18 cellular contexts compared by ENCODE assay signal in genomic region chr1:93686497-93687250, GRCh38. TPM values are rescaled to one million over a fixed set of nuclear protein-coding genes. Genes with fewer than 3 reads are reported as not detected.
DNase-seq lines count a peak whose midpoint lies in the region; ATAC-seq and TF ChIP-seq lines count a peak whose summit lies in the region.
"Had no signal": no experiment of that assay in that cellular context is flagged by ENCODE, and none has a peak within 500 bp of the region (broad histone marks: within the 10 kb centered on the region; RNA-seq: fewer than 3 reads in every experiment).

No MANE protein-coding gene starts in this region.

- H3K4me1 Mint-ChIP-seq in activated B cell treated with CpG ODN at 0.5 μM for 24 hours: peaks cover 70% of the 10 kb centered on the region

- DNase-seq in Karpas-422: no peak
- no peak for DNase-seq in activated B cell treated with CpG ODN at 0.5 μM for 24 hours
- DNase-seq in neuronal stem cell (ENCODE audit: low spot score): no peak
- no peak for DNase-seq in NCI-H1417 treated with DMSO at 0.1 percent for 48 hours (lab: John Stamatoyannopoulos, UW)
- no peak for DNase-seq in ovary
- DNase-seq: CD4-positive, alpha-beta T cell; DMS79 treated with DMSO at 0.1 percent for 48 hours; NCI-H1105 treated with DMSO at 0.1 percent for 48 hours; NCI-H187; NCI-H345; NCI-H526; NK-92 treated with Interleukin-12 subunit alpha and Interleukin-12 subunit beta, amount 100 ng/mL, for 24 hours; SW 1271 had no signal

- H4K91ac ChIP-seq in neuronal stem cell (ENCODE audit: low read depth, low read length, poor library complexity): no peak overlapping the region

- no peak overlapping the region for H2BK120ac ChIP-seq in neuronal stem cell (ENCODE audit: low read depth, low read length)

- H3K27ac ChIP-seq in DOHH2 (ENCODE audit: low read depth, low read length): peak overlapping the region; percentile 87
- H3K27ac ChIP-seq in Karpas-422 (ENCODE audit: low read length): peak overlapping the region; percentile 54
- no peak overlapping the region for H3K27ac ChIP-seq in neuronal stem cell (replicated peaks; ENCODE audit: low read length)
- H3K27ac ChIP-seq in ovary: no peak overlapping the region
- H3K27ac ChIP-seq: KMS-11 had no signal

- H3K4me3 ChIP-seq in DOHH2 (ENCODE audit: low read length): peak overlapping the region; percentile 92
- H3K4me3 ChIP-seq in Karpas-422 (ENCODE audit: low read length): no peak overlapping the region
- H3K4me3 ChIP-seq in neuronal stem cell (ENCODE audit: low read length in 2 of 2): no peak overlapping the region
- no peak overlapping the region for H3K4me3 ChIP-seq in ovary
- H3K4me3 ChIP-seq: GM23338 had no signal

- TF ChIP-seq CTCF in DOHH2 (IDR thresholded peaks at IDR 0.05; ENCODE audit: low read depth, low read length, poor library complexity, severe bottlenecking) (no peak), activated B cell treated with CpG ODN at 0.5 μM for 24 hours (IDR thresholded peaks at IDR 0.05) (no peak), ovary (IDR thresholded peaks at IDR 0.05) (no peak)

- no CpG with 5 or more reads among the region's 3 CpGs for WGBS in neuronal stem cell (ENCODE audit: extremely low coverage in 2 of 2, insufficient read length in 2 of 2, insufficient replicate concordance in 1 of 2), 2 donors
- WGBS in ovary, 3 donors: 86 to 88% (median 87%) methylated on average over 3 of the region's 3 CpGs

- H2AK5ac ChIP-seq in neuronal stem cell (ENCODE audit: low read depth, low read length): no peak overlapping the region

- peak overlapping the region; percentile 41 for H3K18ac ChIP-seq in neuronal stem cell (ENCODE audit: low read length)

- POLR2A ChIA-PET in activated B cell treated with CpG ODN at 0.5 μM for 24 hours (lab: Charles Lee): interaction anchor here (0.8 to 2.0 kb wide), 3 partner anchors 20 to 127 kb away, joined by 3 to 9 read pairs (median 3); no protein-coding TSS in a partner anchor

- H3K9me2 ChIP-seq in DOHH2 (replicated peaks; ENCODE audit: control insufficient read depth, low read length): no peaks in the 10 kb centered on the region
- no peaks in the 10 kb centered on the region for H3K9me2 ChIP-seq in Karpas-422 (replicated peaks; ENCODE audit: insufficient read depth, low read length)

- TF ChIP-seq POLR2A in ovary (IDR thresholded peaks at IDR 0.05): no peak

- H3K27me3 Mint-ChIP-seq in activated B cell treated with CpG ODN at 0.5 μM for 24 hours: no peaks in the 10 kb centered on the region

- H2BK12ac ChIP-seq in neuronal stem cell (ENCODE audit: low read length): no peak overlapping the region

- H3K23ac ChIP-seq in neuronal stem cell (ENCODE audit: low read depth, low read length, poor library complexity): no peak overlapping the region

- H3K4me2 ChIP-seq in DOHH2 (ENCODE audit: low read length): peak overlapping the region; percentile 75
- peak overlapping the region; percentile 51 for H3K4me2 ChIP-seq in Karpas-422 (ENCODE audit: low read depth, low read length, poor library complexity, severe bottlenecking)
- H3K4me2 ChIP-seq in neuronal stem cell (ENCODE audit: insufficient read depth, low read length, poor library complexity, severe bottlenecking): no peak overlapping the region
- H3K4me2 ChIP-seq: GM23338, KMS-11 had no signal

- no peak for TF ChIP-seq EP300 in ovary (IDR thresholded peaks at IDR 0.05)

- no peak overlapping the region for H2BK15ac ChIP-seq in neuronal stem cell (ENCODE audit: low read length)

- no peak overlapping the region for H3K4ac ChIP-seq in neuronal stem cell (ENCODE audit: low read length)

- no peak overlapping the region for H4K8ac ChIP-seq in neuronal stem cell (ENCODE audit: low read depth, low read length)

- peaks cover 3% of the 10 kb centered on the region for H3K36me3 Mint-ChIP-seq in activated B cell treated with CpG ODN at 0.5 μM for 24 hours (ENCODE audit: low read depth)

- no peak overlapping the region for H2AFZ ChIP-seq in Karpas-422 (ENCODE audit: low read length)
- H2AFZ ChIP-seq in neuronal stem cell (ENCODE audit: low read length): no peak overlapping the region
- H2AFZ ChIP-seq: GM23338 had no signal

- no peaks in the 10 kb centered on the region for H3K27me3 ChIP-seq in DOHH2 (ENCODE audit: control insufficient read depth, low read length)
- H3K27me3 ChIP-seq in Karpas-422 (ENCODE audit: low read length): no peaks in the 10 kb centered on the region
- H3K27me3 ChIP-seq in neuronal stem cell (ENCODE audit: control insufficient read depth in 3 of 3, insufficient read depth in 3 of 3, low read depth in 1 of 3, low read length in 3 of 3): no peaks in the 10 kb centered on the region
- no peaks in the 10 kb centered on the region for H3K27me3 ChIP-seq in ovary

- no peaks in the 10 kb centered on the region for H3K9me3 Mint-ChIP-seq in activated B cell treated with CpG ODN at 0.5 μM for 24 hours
- H3K9me3 Mint-ChIP-seq: CD4-positive, alpha-beta T cell; GM23338 had no signal

- no peak overlapping the region for H3K14ac ChIP-seq in neuronal stem cell (ENCODE audit: low read length)

- CTCF ChIA-PET in activated B cell treated with CpG ODN at 0.5 μM for 24 hours (lab: Charles Lee): interaction anchor here (1.0 to 4.2 kb wide), 3 partner anchors 13 to 127 kb away, joined by 3 to 21 read pairs (median 4); no protein-coding TSS in a partner anchor

- ATAC-seq in activated B cell treated with CpG ODN at 0.5 μM for 24 hours (ENCODE audit: low read depth) (no peak), HG03095 (IDR thresholded peaks at IDR 0.05; ENCODE audit: unreplicated experiment) (no peak)
- ATAC-seq: GM23338, HCT116 had no signal

- H3F3A ChIP-seq in DOHH2 (ENCODE audit: control insufficient read depth, insufficient read depth): peaks cover 60% of the 10 kb centered on the region

- peak overlapping the region; percentile 26 for H3K4me3 Mint-ChIP-seq in activated B cell treated with CpG ODN at 0.5 μM for 24 hours
- H3K4me3 Mint-ChIP-seq: CD4-positive, alpha-beta T cell; GM23338 had no signal

- peaks cover 34% of the 10 kb centered on the region for H3K79me2 ChIP-seq in DOHH2 (ENCODE audit: control insufficient read depth, low read length)
- H3K79me2 ChIP-seq in Karpas-422 (ENCODE audit: low read length): no peaks in the 10 kb centered on the region

- H4K20me1 ChIP-seq in DOHH2 (ENCODE audit: control insufficient read depth, insufficient read depth, low read depth, low read length) (no peaks in the 10 kb centered on the region), Karpas-422 (ENCODE audit: insufficient read depth, low read depth, low read length) (no peaks in the 10 kb centered on the region)

- H2BK5ac ChIP-seq in neuronal stem cell (ENCODE audit: low read length): no peak overlapping the region

- intact Hi-C loops in activated B cell treated with CpG ODN at 0.5 μM for 24 hours (cut with micrococcal nuclease) (loop anchor here (10.0 kb wide), 2 partner anchors 342 to 728 kb away; partner anchors contain the start of genes ABCD3 and DR1), ovary (cut with DNase I) (no loop called here)

- H3K27ac Mint-ChIP-seq in activated B cell treated with CpG ODN at 0.5 μM for 24 hours: peak overlapping the region; percentile 41
- H3K27ac Mint-ChIP-seq: CD4-positive, alpha-beta T cell; GM23338 had no signal

- H3K9me3 ChIP-seq in DOHH2 (ENCODE audit: control insufficient read depth, insufficient read depth, low read length): no peaks in the 10 kb centered on the region
- H3K9me3 ChIP-seq in Karpas-422 (ENCODE audit: low read length): no peaks in the 10 kb centered on the region
- no peaks in the 10 kb centered on the region for H3K9me3 ChIP-seq in neuronal stem cell (replicated peaks in 1 of 2; ENCODE audit: control insufficient read depth in 2 of 2, insufficient read depth in 1 of 2, low read depth in 1 of 2, low read length in 2 of 2)
- H3K9me3 ChIP-seq in ovary: no peaks in the 10 kb centered on the region

- H3K36me3 ChIP-seq in DOHH2 (ENCODE audit: control insufficient read depth, low read length): peaks cover 3% of the 10 kb centered on the region; the same call in 1 of the 2 replicates
- H3K36me3 ChIP-seq in Karpas-422 (ENCODE audit: insufficient read depth, low read length): no peaks in the 10 kb centered on the region
- H3K36me3 ChIP-seq in neuronal stem cell (replicated peaks in 1 of 2; ENCODE audit: control insufficient read depth in 2 of 2, insufficient read depth in 2 of 2, low read length in 2 of 2): no peaks in the 10 kb centered on the region
- no peaks in the 10 kb centered on the region for H3K36me3 ChIP-seq in ovary

- H3K4me1 ChIP-seq in DOHH2 (ENCODE audit: control insufficient read depth, low read length) (peaks cover 99% of the 10 kb centered on the region), Karpas-422 (ENCODE audit: low read length) (peaks cover 91% of the 10 kb centered on the region), neuronal stem cell (ENCODE audit: control insufficient read depth in 2 of 2, insufficient read depth in 1 of 2, low read depth in 1 of 2, low read length in 2 of 2) (peaks cover 16 to 17% of the 10 kb centered on the region in 2 donors), ovary (ENCODE audit: insufficient read depth) (peaks cover 2% of the 10 kb centered on the region)

- no peak overlapping the region; the same call in 1 of the 2 replicates for H3K9ac ChIP-seq in Karpas-422 (ENCODE audit: low read length)
- no peak overlapping the region for H3K9ac ChIP-seq in neuronal stem cell (ENCODE audit: low read depth, low read length, poor library complexity)
- H3K9ac ChIP-seq: KMS-11 had no signal

- H3K79me1 ChIP-seq in neuronal stem cell (ENCODE audit: low read depth, low read length): no peaks in the 10 kb centered on the region

RNA-seq across cellular contexts. Expression of gene BCAR3, which starts 5.0 kb away (rescaled TPM):
- 9.9 and 12.6 TPM in 2 replicates for total RNA-seq in Karpas-422 (2014; rRNA removed; shearing (Covaris generic); ENCODE audit: low replicate concordance)
- 54.0 and 59.5 TPM in 2 replicates for total RNA-seq in activated B cell treated with CpG ODN at 0.5 μM for 24 hours
- 15.9 TPM for polyA plus RNA-seq in neuronal stem cell (2013, experiment 1 of 2)
- 16.0 TPM for polyA plus RNA-seq in neuronal stem cell (2013, experiment 2 of 2)
- 10 to 100 TPM; 13.8 to 30.8 (median 17.5) TPM for total RNA-seq in ovary
- polyA plus RNA-seq in ovary: 10 to 100 TPM; 14.7 to 23.0 TPM

Comparison
In these comparisons a context has a peak if more than half of its experiments do, and no peak if none do; other contexts are left out.
1. H3K27ac ChIP-seq: peak in DOHH2 (single experiment) and Karpas-422 (single experiment); none in neuronal stem cell (single experiment) and ovary (0 of 2).